Comparison of ENCODE assay signal across 12 cellular contexts in the genomic region with DNA sequence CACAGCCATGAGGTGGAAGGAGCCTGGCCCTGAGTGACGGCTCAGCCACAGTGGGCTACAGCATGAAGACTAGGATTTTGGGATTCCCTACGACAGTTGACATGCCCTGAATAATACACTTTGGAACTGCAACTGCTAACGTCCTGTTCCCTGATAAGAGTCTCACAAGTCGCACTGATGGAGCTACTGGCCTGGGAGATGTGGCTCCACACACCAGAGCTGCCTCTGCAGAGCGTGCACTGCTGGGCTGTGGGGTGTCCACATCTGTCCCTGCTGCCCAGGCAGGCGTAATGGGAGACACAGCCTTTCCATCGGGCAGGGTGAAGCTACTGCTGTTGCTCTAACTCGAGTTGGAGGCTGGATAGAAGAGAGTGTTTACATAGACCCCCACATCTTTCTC.
"Had no signal": no experiment of that assay in that cellular context is flagged by ENCODE, and none has a peak within 500 bp of the region (broad histone marks: within the 10 kb centered on the region; RNA-seq: fewer than 3 reads in every experiment).

No MANE protein-coding gene starts in this region.

- H3K27me3 ChIP-seq: adrenal gland, pancreas, thyroid gland, vagina had no signal

- DNase-seq: activated CD4-positive, alpha-beta T cell treated with anti-CD3 and anti-CD28 coated beads, Interleukin-2, amount 50 U/mL, for 1 hour; activated CD4-positive, CD25-positive, alpha-beta regulatory T cell; activated naive CD4-positive, alpha-beta T cell treated with anti-CD3 and anti-CD28 coated beads, Interleukin-2, amount 50 U/mL, for 16 hours; cerebellar nuclear complex; immature natural killer cell; pancreas; thyroid gland had no signal

- H3K9me3 Mint-ChIP-seq: immature natural killer cell; natural killer cell treated with Interleukin-12 subunit alpha and Interleukin-12 subunit beta and Interleukin-15 and Interleukin-18, amount 100 ng/mL, for 72 hours; T-helper 1 cell treated with Interleukin-12 subunit alpha and Interleukin-12 subunit beta and Interleukin-4 antibody, amounts not matched to agents 30 μg/mL and 1 μg/mL, for 36 hours had no signal

- H3K27ac Mint-ChIP-seq: immature natural killer cell; T-helper 1 cell treated with Interleukin-12 subunit alpha and Interleukin-12 subunit beta and Interleukin-4 antibody, amounts not matched to agents 30 μg/mL and 1 μg/mL, for 36 hours had no signal

- H3K4me3 ChIP-seq: adrenal gland, pancreas, skin epidermis, thyroid gland, vagina had no signal

- H3K36me3 ChIP-seq: adrenal gland, pancreas, thyroid gland, vagina had no signal

- ATAC-seq: natural killer cell treated with Interleukin-12 subunit alpha and Interleukin-12 subunit beta and Interleukin-15 and Interleukin-18, amount 100 ng/mL, for 72 hours had no signal

- H3K9me3 ChIP-seq: adrenal gland, pancreas, thyroid gland, vagina had no signal

- H3K27ac ChIP-seq: pancreas, skin epidermis, thyroid gland, vagina had no signal

- H3K4me1 Mint-ChIP-seq: immature natural killer cell had no signal

- FAIRE-seq: pancreas had no signal

- H3K4me3 Mint-ChIP-seq: immature natural killer cell; natural killer cell treated with Interleukin-12 subunit alpha and Interleukin-12 subunit beta and Interleukin-15 and Interleukin-18, amount 100 ng/mL, for 72 hours; T-helper 1 cell treated with Interleukin-12 subunit alpha and Interleukin-12 subunit beta and Interleukin-4 antibody, amounts not matched to agents 30 μg/mL and 1 μg/mL, for 36 hours had no signal

- H3K36me3 Mint-ChIP-seq: natural killer cell treated with Interleukin-12 subunit alpha and Interleukin-12 subunit beta and Interleukin-15 and Interleukin-18, amount 100 ng/mL, for 72 hours had no signal

- H3K4me1 ChIP-seq: pancreas had no signal
